In genomic region chr14:102206901-102207300, GRCh38 we compare ENCODE assay signal across 20 cellular contexts.
DNase-seq lines count a peak whose midpoint lies in the region; ATAC-seq, FAIRE-seq and TF ChIP-seq lines count a peak whose summit lies in the region.
"Had no signal": no experiment of that assay in that cellular context is flagged by ENCODE, and none has a peak within 500 bp of the region (broad histone marks: within the 10 kb centered on the region; RNA-seq: fewer than 3 reads in every experiment).

No MANE protein-coding gene starts in this region.

- no peak overlapping the region for H3K4me3 Mint-ChIP-seq in T-helper 17 cell
- H3K4me3 Mint-ChIP-seq: activated CD4-positive, alpha-beta memory T cell treated with anti-CD3 and anti-CD28 coated beads for 36 hours; activated naive CD8-positive, alpha-beta T cell treated with anti-CD3 and anti-CD28 coated beads, Interleukin-2, amount 10 ng/mL, durations not matched to agents 7 days and 5 days; stimulated activated naive CD8-positive, alpha-beta T cell treated with anti-CD3 and anti-CD28 coated beads, Interleukin-15, Interleukin-2, amounts not matched to agents 100 ng/mL and 50 ng/mL, for 24 hours had no signal

- H3K27ac ChIP-seq in HepG2 (ENCODE audit: extremely low read length, insufficient read depth, low read length) (no peak overlapping the region), right lobe of liver (no peak overlapping the region), layer of hippocampus (ENCODE audit: low read depth, low read length) (peak overlapping the region; percentile 67)
- H3K27ac ChIP-seq: neutrophil, right atrium auricular region, vagina had no signal

- H3K4me3 ChIP-seq in HepG2 (replicated peaks in 1 of 3; ENCODE audit: insufficient read depth in 1 of 3, low read depth in 2 of 3, low read length in 3 of 3) (no peak overlapping the region), right lobe of liver (no peak overlapping the region)
- H3K4me3 ChIP-seq: GM12878, right atrium auricular region, vagina had no signal

- TF ChIP-seq EP300 in HepG2 (IDR thresholded peaks at IDR 0.05; ENCODE audit: low read depth in 2 of 2, low read length in 2 of 2) (no peak), HepG2 (CRISPR knock-in tag; IDR thresholded peaks at IDR 0.05; ENCODE audit: borderline replicate concordance) (no peak)

- no peak overlapping the region for H3K9ac ChIP-seq in HepG2 (ENCODE audit: insufficient read depth, low read depth, low read length)

- no peaks in the 10 kb centered on the region for H3K27me3 ChIP-seq in HepG2 (ENCODE audit: control insufficient read depth in 1 of 2, insufficient read depth in 2 of 2, low read length in 2 of 2)
- H3K27me3 ChIP-seq in right lobe of liver = no peaks in the 10 kb centered on the region
- H3K27me3 ChIP-seq in layer of hippocampus (ENCODE audit: control insufficient read depth, insufficient read depth, low read length) = no peaks in the 10 kb centered on the region
- H3K27me3 ChIP-seq: neutrophil, right atrium auricular region, vagina had no signal

- TF ChIP-seq RAD21 in HepG2 (CRISPR knock-in tag; IDR thresholded peaks at IDR 0.05) = no peak

- H3K27me3 Mint-ChIP-seq in T-helper 17 cell = no peaks in the 10 kb centered on the region
- H3K27me3 Mint-ChIP-seq: activated CD4-positive, alpha-beta memory T cell treated with anti-CD3 and anti-CD28 coated beads for 36 hours; activated naive CD8-positive, alpha-beta T cell treated with anti-CD3 and anti-CD28 coated beads, Interleukin-2, amount 10 ng/mL, durations not matched to agents 7 days and 5 days; stimulated activated naive CD8-positive, alpha-beta T cell treated with anti-CD3 and anti-CD28 coated beads, Interleukin-15, Interleukin-2, amounts not matched to agents 100 ng/mL and 50 ng/mL, for 24 hours had no signal

- intact Hi-C loops in HepG2 (cut with micrococcal nuclease; ENCODE audit: unreplicated experiment) (loop anchor here (5.0 kb wide), 2 partner anchors 65 to 110 kb away; no protein-coding TSS in a partner anchor), right lobe of liver (cut with DNase I) (no loop called here)

- H3K9me3 ChIP-seq in HepG2 (ENCODE audit: low read length) = no peaks in the 10 kb centered on the region
- no peaks in the 10 kb centered on the region for H3K9me3 ChIP-seq in right lobe of liver
- H3K9me3 ChIP-seq in T-helper 17 cell (ENCODE audit: control insufficient read depth, low read length, poor library complexity, severe bottlenecking) = no peaks in the 10 kb centered on the region
- H3K9me3 ChIP-seq: neutrophil, right atrium auricular region, vagina had no signal

- no peak for FAIRE-seq in HepG2 (lab: Jason Lieb, UNC)
- FAIRE-seq: GM12878, keratinocyte had no signal

- no peak overlapping the region for H3K4me2 ChIP-seq in HepG2 (ENCODE audit: low read depth, low read length)

- no peak overlapping the region for H2AFZ ChIP-seq in HepG2 (ENCODE audit: low read length)

- no peak for DNase-seq in HepG2 (ENCODE audit: low spot score)
- no peak for DNase-seq in right lobe of liver
- DNase-seq in T-helper 17 cell = no peak
- DNase-seq in 8988T = no peak
- DNase-seq in EL = no peak
- no peak for DNase-seq in GM20000 (ENCODE audit: low spot score)
- DNase-seq: activated CD4-positive, alpha-beta memory T cell treated with anti-CD3 and anti-CD28 coated beads for 36 hours; activated naive CD8-positive, alpha-beta T cell treated with anti-CD3 and anti-CD28 coated beads, Interleukin-2, amount 10 ng/mL, durations not matched to agents 7 days and 5 days; activated T-cell treated with anti-CD3 and anti-CD28 coated beads, Interleukin-2, amount 50 U/mL, for 48 hours; MM.1S; NCI-H187 treated with DMSO at 0.1 percent for 48 hours; NCI-H774 had no signal

- peaks cover 4% of the 10 kb centered on the region for H3K36me3 Mint-ChIP-seq in T-helper 17 cell (ENCODE audit: low read depth)

- BruUV-seq in HepG2 (replicated peaks; lab: Mats Ljungman, UMichigan) = no TSS peak

- no peaks in the 10 kb centered on the region for H4K20me1 ChIP-seq in HepG2 (ENCODE audit: insufficient read depth, low read length)

- no peaks in the 10 kb centered on the region for H3K4me1 ChIP-seq in HepG2 (ENCODE audit: insufficient read depth, low read length)
- no peaks in the 10 kb centered on the region for H3K4me1 ChIP-seq in right lobe of liver
- H3K4me1 ChIP-seq: vagina had no signal

- 100% methylated on average over 6 of the region's 8 CpGs for WGBS in HepG2 (ENCODE audit: low lambda C conversion rate)
- WGBS in right lobe of liver (ENCODE audit: insufficient coverage, low coverage, low lambda C conversion rate, missing lambda C conversion rate) = 78% methylated on average over 5 of the region's 8 CpGs

- POLR2A ChIA-PET in HepG2 (lab: Yijun Ruan, JAX) = no interaction called here

- ATAC-seq in HepG2 (no peak), right lobe of liver (no peak), T-helper 17 cell (no peak), GM18858 (IDR thresholded peaks at IDR 0.05; ENCODE audit: unreplicated experiment) (no peak)
- ATAC-seq: GM12878 had no signal

- CTCF ChIA-PET in HepG2 (lab: Yijun Ruan, JAX; ENCODE audit: low intra/inter-chr PET ratio, low total read pairs) = no interaction called here

- TF ChIP-seq POLR2A in HepG2 (IDR thresholded peaks at IDR 0.05; ENCODE audit: insufficient read depth in 1 of 2, low read depth in 2 of 2, low read length in 2 of 2) (no peak), right lobe of liver (IDR thresholded peaks at IDR 0.05) (no peak)

- H3K27ac Mint-ChIP-seq in T-helper 17 cell = peak overlapping the region; percentile 53
- H3K27ac Mint-ChIP-seq: activated CD4-positive, alpha-beta memory T cell treated with anti-CD3 and anti-CD28 coated beads for 36 hours; activated naive CD8-positive, alpha-beta T cell treated with anti-CD3 and anti-CD28 coated beads, Interleukin-2, amount 10 ng/mL, durations not matched to agents 7 days and 5 days; stimulated activated naive CD8-positive, alpha-beta T cell treated with anti-CD3 and anti-CD28 coated beads, Interleukin-15, Interleukin-2, amounts not matched to agents 100 ng/mL and 50 ng/mL, for 24 hours had no signal

- TF ChIP-seq CTCF in HepG2 (CRISPR knock-in tag; IDR thresholded peaks at IDR 0.05) = peak; percentile 45
- no peak for TF ChIP-seq CTCF in right lobe of liver (IDR thresholded peaks at IDR 0.05)
- TF ChIP-seq CTCF in GM20000 (IDR thresholded peaks at IDR 0.05; ENCODE audit: extremely low read depth, missing control alignments) = no peak

- H3K4me1 Mint-ChIP-seq in T-helper 17 cell = peaks cover 10% of the 10 kb centered on the region

- in situ Hi-C loops in HepG2 (cut with HindIII; ENCODE audit: extremely low pct_ligation_motif_present, low pct_unique_long_range_greater_than_20kb) = no loop called here

- peaks cover 8% of the 10 kb centered on the region for H3K79me2 ChIP-seq in HepG2 (ENCODE audit: insufficient read depth, low read length)

- peaks cover 21 to 51% of the 10 kb centered on the region in 2 experiments for H3K36me3 ChIP-seq in HepG2 (replicated peaks in 1 of 2; ENCODE audit: control insufficient read depth in 1 of 2, insufficient read depth in 2 of 2, low read length in 2 of 2)
- H3K36me3 ChIP-seq in right lobe of liver = peaks cover 0 to 11% (median 2%) of the 10 kb centered on the region in 4 donors

TF ChIP-seq in HepG2, 621 proteins besides CTCF, POLR2A, EP300 and RAD21 (continues in another document):
- TF ChIP-seq ATF7-NPFF (CRISPR knock-in tag; IDR thresholded peaks at IDR 0.05; ENCODE audit: low read depth) = no peak
